8 cellular contexts compared by ENCODE assay signal in genomic region chr11:119160151-119160550, GRCh38. TPM values are rescaled to one million over a fixed set of nuclear protein-coding genes. Genes with fewer than 3 reads are reported as not detected.
"Had no signal": no experiment of that assay in that cellular context is flagged by ENCODE, and none has a peak within 500 bp of the region (broad histone marks: within the 10 kb centered on the region; RNA-seq: fewer than 3 reads in every experiment).

No MANE protein-coding gene starts in this region.

- ATAC-seq: GM12878 had no signal

- FAIRE-seq: G401.6, GM12878, GM12891, GM12892, GM18507, GM19239 had no signal

- H3K4me3 ChIP-seq: GM12878 had no signal

- DNase-seq: GF-D8 had no signal

RNA-seq across cellular contexts. Expression of gene NLRX1, which starts 8.4 kb away (rescaled TPM):
- total RNA-seq: G401 had no signal

RNA-seq across cellular contexts. Expression of gene ABCG4, which starts 11.3 kb away (rescaled TPM):
- total RNA-seq: GM12878 had no signal
- polyA plus RNA-seq: GM12878 had no signal

RNA-seq across cellular contexts. Expression of gene NHERF4, which starts 25.1 kb away (rescaled TPM):
- total RNA-seq: G401 had no signal
- polyA plus RNA-seq: GM12878 had no signal
